Comparison of ENCODE assay signal across 29 cellular contexts in genomic region chr6:154570505-154570904, GRCh38.
"Had no signal": no experiment of that assay in that cellular context is flagged by ENCODE, and none has a peak within 500 bp of the region (broad histone marks: within the 10 kb centered on the region; RNA-seq: fewer than 3 reads in every experiment).

No MANE protein-coding gene starts in this region.

- H3K27me3 ChIP-seq: adrenal gland, body of pancreas had no signal

- H3K27ac ChIP-seq: adrenal gland, epithelial cell of prostate had no signal

- H3K4me3 ChIP-seq: adrenal gland, body of pancreas had no signal

- DNase-seq: activated CD4-positive, alpha-beta memory T cell treated with anti-CD3 and anti-CD28 coated beads for 36 hours; activated CD4-positive, alpha-beta T cell treated with anti-CD3 and anti-CD28 coated beads for 36 hours; activated CD4-positive, alpha-beta T cell treated with anti-CD3 and anti-CD28 coated beads, Interleukin-2, amount 10 ng/mL, durations not matched to agents 24 days and 14 days; activated CD4-positive, CD25-positive, alpha-beta regulatory T cell; activated CD4-positive, CD25-positive, alpha-beta regulatory T cell treated with anti-CD3 and anti-CD28 coated beads, Interleukin-2, amount 50 U/mL, for 72 hours; activated CD8-positive, alpha-beta memory T cell treated with anti-CD3 and anti-CD28 coated beads, Interleukin-2, amount 10 ng/mL, durations not matched to agents 7 days and 5 days; activated CD8-positive, alpha-beta memory T cell treated with anti-CD3 and anti-CD28 coated beads, Interleukin-2, amount 50 U/mL, for 4 hours; activated CD8-positive, alpha-beta T cell treated with anti-CD3 and anti-CD28 coated beads, Interleukin-2, amount 10 ng/mL, durations not matched to agents 7 days and 5 days; activated effector memory CD4-positive, alpha-beta T cell treated with anti-CD3 and anti-CD28 coated beads, Interleukin-2, amount 50 U/mL, for 16 hours; activated naive CD4-positive, alpha-beta T cell treated with anti-CD3 and anti-CD28 coated beads for 36 hours; activated naive CD8-positive, alpha-beta T cell treated with anti-CD3 and anti-CD28 coated beads for 36 hours; activated naive CD8-positive, alpha-beta T cell treated with anti-CD3 and anti-CD28 coated beads, Interleukin-2, amount 50 U/mL, for 24 hours; activated T-cell treated with anti-CD3 and anti-CD28 coated beads, Interleukin-2, amount 50 U/mL, for 1 hour; activated T-cell treated with anti-CD3 and anti-CD28 coated beads, Interleukin-2, amount 50 U/mL, for 48 hours; adrenal gland; amygdala; aorta; body of pancreas; caudate nucleus; cortex of kidney; dermis blood vessel endothelial cell; effector CD4-positive, alpha-beta T cell; effector memory CD8-positive, alpha-beta T cell; foreskin fibroblast; head of caudate nucleus; T-helper 2 cell had no signal

- FAIRE-seq: colon, frontal cortex had no signal

- H3K9me3 ChIP-seq: adrenal gland, body of pancreas had no signal

- H3K36me3 ChIP-seq: adrenal gland had no signal

- H3K4me1 ChIP-seq: adrenal gland had no signal

- ATAC-seq: activated CD4-positive, alpha-beta T cell treated with anti-CD3 and anti-CD28 coated beads for 36 hours; activated CD8-positive, alpha-beta memory T cell treated with anti-CD3 and anti-CD28 coated beads, Interleukin-2, amount 10 ng/mL, durations not matched to agents 7 days and 5 days; activated CD8-positive, alpha-beta T cell treated with anti-CD3 and anti-CD28 coated beads, Interleukin-2, amount 10 ng/mL, durations not matched to agents 7 days and 5 days; activated naive CD8-positive, alpha-beta T cell treated with anti-CD3 and anti-CD28 coated beads, Interleukin-2, amount 50 U/mL, for 24 hours; body of pancreas; effector memory CD8-positive, alpha-beta T cell had no signal
